In genomic region chr18:25351773-25352628, GRCh38 we compare ENCODE assay signal across 1 cellular context.
TF ChIP-seq lines count a peak whose summit lies in the region.

ZNF521 (minus strand) TSS chr18:25352166; CDS start chr18:25350946, 1,220 bp downstream.

TF ChIP-seq in HEK293, 187 proteins besides CTCF, POLR2A, EP300 and RAD21 (continued from another document):
- TF ChIP-seq ZNF518A (tag by site-specific recombination; conservative IDR thresholded peaks at IDR 0.05; ENCODE audit: low read depth) (no peak), ZBTB20 (tag by site-specific recombination; IDR thresholded peaks at IDR 0.05) (peak; percentile 92), ZNF239 (tag by site-specific recombination; IDR thresholded peaks at IDR 0.05) (no peak), WT1 (tag by site-specific recombination; IDR thresholded peaks at IDR 0.05) (no peak), ZNF426 (tag by site-specific recombination; IDR thresholded peaks at IDR 0.05) (no peak), SETDB1 (IDR thresholded peaks at IDR 0.05; ENCODE audit: insufficient read length, low read length) (no peak), KLF16 (tag by site-specific recombination; IDR thresholded peaks at IDR 0.05) (0 out of 2 replicates have a peak, but pooled peaks have one; percentile 25), ZNF488 (tag by site-specific recombination; IDR thresholded peaks at IDR 0.05) (no peak), ZNF629 (tag by site-specific recombination; IDR thresholded peaks at IDR 0.05) (peak; percentile 63), ZBTB11 (tag by site-specific recombination; conservative IDR thresholded peaks at IDR 0.05; ENCODE audit: low read depth) (peak; percentile 35), ZNF837 (tag by site-specific recombination; IDR thresholded peaks at IDR 0.05) (no peak), ZNF555 (tag by site-specific recombination; conservative IDR thresholded peaks at IDR 0.05) (no peak), ZNF513 (tag by site-specific recombination; IDR thresholded peaks at IDR 0.05) (peak; percentile 88), ZNF133 (tag by site-specific recombination; IDR thresholded peaks at IDR 0.05) (no peak), ZNF174 (tag by site-specific recombination; IDR thresholded peaks at IDR 0.05) (no peak), ZNF449 (tag by site-specific recombination; IDR thresholded peaks at IDR 0.05) (no peak), ZNF704 (tag by site-specific recombination; IDR thresholded peaks at IDR 0.05) (no peak), GLIS2 (tag by site-specific recombination; IDR thresholded peaks at IDR 0.05) (peak; percentile 92), PRDM1 (tag by site-specific recombination; IDR thresholded peaks at IDR 0.05) (no peak), GLIS1 (tag by site-specific recombination; IDR thresholded peaks at IDR 0.05) (peak; percentile 54), ZNF394 (tag by site-specific recombination; IDR thresholded peaks at IDR 0.05; ENCODE audit: borderline replicate concordance) (no peak), ZNF785 (tag by site-specific recombination; IDR thresholded peaks at IDR 0.05) (no peak), ZNF791 (tag by site-specific recombination; IDR thresholded peaks at IDR 0.05) (no peak), HOXC10 (CRISPR knock-in tag; IDR thresholded peaks at IDR 0.05) (no peak)
